19 cellular contexts compared by ENCODE assay signal in genomic region chr2:175539122-175539521, GRCh38.
DNase-seq lines count a peak whose midpoint lies in the region; ATAC-seq, FAIRE-seq and TF ChIP-seq lines count a peak whose summit lies in the region.
"Had no signal": no experiment of that assay in that cellular context is flagged by ENCODE, and none has a peak within 500 bp of the region (broad histone marks: within the 10 kb centered on the region; RNA-seq: fewer than 3 reads in every experiment).

No MANE protein-coding gene starts in this region.

- no peaks in the 10 kb centered on the region for H3K27me3 ChIP-seq in GM12878 (replicated peaks in 1 of 2; ENCODE audit: control insufficient read depth in 2 of 2, insufficient read depth in 2 of 2, low read length in 1 of 2)

- no peaks in the 10 kb centered on the region for H3K36me3 ChIP-seq in HEK293 (ENCODE audit: control insufficient read depth in 2 of 2, insufficient read depth in 1 of 2, low read length in 2 of 2)
- no peaks in the 10 kb centered on the region for H3K36me3 ChIP-seq in GM12878 (ENCODE audit: control insufficient read depth in 2 of 2, insufficient read depth in 2 of 2, low read length in 1 of 2)

- no peak for TF ChIP-seq RAD21 in GM12878 (IDR thresholded peaks at IDR 0.05; ENCODE audit: insufficient read depth, low read depth, low read length)

- FAIRE-seq in GM12878 (lab: Jason Lieb, UNC): no peak
- FAIRE-seq: GM12891, GM18507 had no signal

- TF ChIP-seq EP300 in GM12878 (IDR thresholded peaks at IDR 0.05; ENCODE audit: borderline replicate concordance in 1 of 2, control insufficient read depth in 1 of 2, low read depth in 2 of 2, low read length in 2 of 2): no peak

- no peaks in the 10 kb centered on the region for H3K9me3 ChIP-seq in HEK293 (ENCODE audit: control insufficient read depth, insufficient read depth, low read depth, low read length)
- no peaks in the 10 kb centered on the region for H3K9me3 ChIP-seq in GM12878 (replicated peaks; ENCODE audit: control insufficient read depth, insufficient read depth, low read length)

- RAD21 ChIA-PET in GM12878 (lab: Charles Lee; ENCODE audit: unreplicated experiment): no interaction called here

- no peak overlapping the region for H3K9ac ChIP-seq in GM12878 (ENCODE audit: control insufficient read depth, insufficient read depth, low read length)

- SMC1A ChIA-PET in GM12878 (lab: Charles Lee; ENCODE audit: uncharacterized antibody, unreplicated experiment): no interaction called here

- H4K20me1 ChIP-seq in GM12878 (ENCODE audit: control insufficient read depth, insufficient read depth): no peaks in the 10 kb centered on the region

- no peaks in the 10 kb centered on the region for H3K79me2 ChIP-seq in GM12878 (ENCODE audit: control insufficient read depth, insufficient read depth, low read length)

- intact Hi-C loops in GM12878 (cut with micrococcal nuclease; ENCODE audit: unreplicated experiment): no loop called here

- TF ChIP-seq POLR2A in NB4 (IDR thresholded peaks at IDR 0.05; ENCODE audit: extremely low read depth, insufficient read length) (no peak), GM12878 (IDR thresholded peaks at IDR 0.05; ENCODE audit: low read depth, low read length) (no peak)

- CTCF ChIA-PET in HEK293 (lab: Yijun Ruan, JAX): no interaction called here
- CTCF ChIA-PET in GM12878 (lab: Yijun Ruan, JAX): no interaction called here

- no peak for TF ChIP-seq CTCF in HEK293 (tag by site-specific recombination; IDR thresholded peaks at IDR 0.05)
- no peak for TF ChIP-seq CTCF in NB4 (IDR thresholded peaks at IDR 0.05; ENCODE audit: low read depth, low read length)
- no peak for TF ChIP-seq CTCF in GM12878 (IDR thresholded peaks at IDR 0.05 in 2 of 3, conservative IDR thresholded peaks at IDR 0.05 in 1 of 3; ENCODE audit: control insufficient read depth in 2 of 3, extremely low read depth in 1 of 3, insufficient read depth in 1 of 3, low read depth in 3 of 3, low read length in 3 of 3)

- H3K27ac ChIP-seq in HEK293 (ENCODE audit: extremely low read depth, low read depth, low read length) (no peak overlapping the region), GM12878 (ENCODE audit: control insufficient read depth, insufficient read depth) (no peak overlapping the region)

- H3K4me1 ChIP-seq in HEK293 (ENCODE audit: control insufficient read depth, insufficient read depth, low read length) (no peaks in the 10 kb centered on the region), GM12878 (ENCODE audit: control insufficient read depth, insufficient read depth, low read length) (no peaks in the 10 kb centered on the region)

- peak; percentile 50 for ATAC-seq in GM12878
- ATAC-seq: GM23338, HCT116 had no signal

- no TSS peak for BruUV-seq in GM12878 (replicated peaks; lab: Mats Ljungman, UMichigan)

- DNase-seq in NB4 (ENCODE audit: low read depth): peak; percentile 42
- DNase-seq in GM12878 (ENCODE audit: low read depth, low spot score): no peak
- no peak for DNase-seq in HT-29 (ENCODE audit: low spot score)
- DNase-seq in NCI-H2081 treated with DMSO at 0.1 percent for 48 hours (lab: John Stamatoyannopoulos, UW): no peak
- DNase-seq in stimulated activated CD4-positive, alpha-beta T cell treated with anti-CD3 and anti-CD28 coated beads, Interleukin-15, amount 100 ng/mL, for 24 hours: no peak
- DNase-seq: C1 segment of cervical spinal cord; Calu3; CD4-positive, alpha-beta memory T cell; COR-L47; DMS79; EL; GDM1; H9; HFFc6 had no signal

- in situ Hi-C loops in GM12878 (cut with MboI): no loop called here

- 10% methylated on average over 4 of the region's 4 CpGs for WGBS in GM12878 (ENCODE audit: insufficient coverage, insufficient replicate concordance, low lambda C conversion rate, missing lambda C conversion rate)

- no peak overlapping the region for H2AFZ ChIP-seq in GM12878 (ENCODE audit: control insufficient read depth, low read depth, low read length)
- H2AFZ ChIP-seq: GM23338 had no signal

- POLR2A ChIA-PET in HEK293 (lab: Yijun Ruan, JAX): no interaction called here
- POLR2A ChIA-PET in GM12878 (lab: Charles Lee): no interaction called here

- no peak overlapping the region for H3K4me3 ChIP-seq in HEK293 (ENCODE audit: low read depth, low read length)
- no peak overlapping the region for H3K4me3 ChIP-seq in NB4 (ENCODE audit: low read depth, low read length)
- no peak overlapping the region for H3K4me3 ChIP-seq in GM12878
- H3K4me3 ChIP-seq: GM23338 had no signal

- no peak overlapping the region for H3K4me2 ChIP-seq in GM12878 (ENCODE audit: control insufficient read depth, insufficient read depth)
- H3K4me2 ChIP-seq: GM23338 had no signal

TF ChIP-seq in HEK293, 187 proteins besides CTCF, POLR2A, EP300 and RAD21:
- TF ChIP-seq ZNF433 (tag by site-specific recombination; IDR thresholded peaks at IDR 0.05; ENCODE audit: low read depth) (no peak), ZNF548 (tag by site-specific recombination; IDR thresholded peaks at IDR 0.05) (no peak), ZNF645 (tag by site-specific recombination; IDR thresholded peaks at IDR 0.05) (no peak), ZNF747 (tag by site-specific recombination; IDR thresholded peaks at IDR 0.05) (no peak), ZNF10 (tag by site-specific recombination; IDR thresholded peaks at IDR 0.05) (no peak), BCL11A (tag by site-specific recombination; IDR thresholded peaks at IDR 0.05; ENCODE audit: low read depth) (no peak), RBAK (tag by site-specific recombination; IDR thresholded peaks at IDR 0.05) (no peak), ZNF18 (tag by site-specific recombination; IDR thresholded peaks at IDR 0.05) (peak; percentile 75)
TF ChIP-seq in HEK293: peak in this region for 1.

TF ChIP-seq in GM12878, 131 proteins besides CTCF, POLR2A, EP300 and RAD21 (continues in another document):
- TF ChIP-seq RUNX3 (IDR thresholded peaks at IDR 0.05; ENCODE audit: low read length) (no peak), ASH2L (IDR thresholded peaks at IDR 0.05; ENCODE audit: borderline replicate concordance, low read depth) (no peak), STAT3 (IDR thresholded peaks at IDR 0.05; ENCODE audit: low read depth, low read length) (no peak), SKIL (IDR thresholded peaks at IDR 0.05; ENCODE audit: low read depth, poor library complexity, severe bottlenecking) (no peak), ATF2 (IDR thresholded peaks at IDR 0.05; ENCODE audit: low read length) (no peak), IRF3 (IDR thresholded peaks at IDR 0.05) (no peak), MEF2A (IDR thresholded peaks at IDR 0.05; ENCODE audit: insufficient read depth, low read depth, low read length) (no peak), PKNOX1 (IDR thresholded peaks at IDR 0.05) (no peak), NR2C2 (IDR thresholded peaks at IDR 0.05; ENCODE audit: borderline replicate concordance, control insufficient read depth, insufficient read length, low read depth) (no peak), ZNF622 (IDR thresholded peaks at IDR 0.05) (no peak)
